ENCODE assay signal across 8 cellular contexts in genomic region chr12:53989227-53990113, GRCh38. TPM values are rescaled to one million over a fixed set of nuclear protein-coding genes. Genes with fewer than 3 reads are reported as not detected.
DNase-seq lines count a peak whose midpoint lies in the region; ATAC-seq, FAIRE-seq and TF ChIP-seq lines count a peak whose summit lies in the region.

No MANE protein-coding gene starts in this region.

- no peak overlapping the region for H3K27ac ChIP-seq in CD4-positive, alpha-beta T cell (ENCODE audit: low read depth, low read length)
- H3K27ac ChIP-seq in OCI-LY1 (ENCODE audit: low read depth, low read length, poor library complexity, severe bottlenecking) (no peak overlapping the region), H1 (ENCODE audit: low read depth, low read length) (no peak overlapping the region), psoas muscle (peak overlapping the region; percentile 95)

- WGBS in H1 (ENCODE audit: extremely low coverage in 1 of 2, insufficient coverage in 1 of 2, insufficient read length in 1 of 2, insufficient replicate concordance in 2 of 2, low coverage in 1 of 2, low lambda C conversion rate in 2 of 2, missing lambda C conversion rate in 1 of 2), 2 experiments, result 16% methylated on average over 25 of the region's 28 CpGs; no CpG with 5 or more reads in 1 of the 2 experiments
- WGBS in psoas muscle, 3 donors, result 6 to 15% (median 10%) methylated on average over 28 of the region's 28 CpGs

- H3K4me3 Mint-ChIP-seq in CD4-positive, alpha-beta T cell, result peak overlapping the region; percentile 11

- H2AK5ac ChIP-seq in H1 (ENCODE audit: low read depth, low read length), result peak overlapping the region; percentile 55; the same call in 1 of the 2 replicates

- peak; percentile 26 for ATAC-seq in CD4-positive, alpha-beta T cell (ENCODE audit: poor library complexity)
- peak; percentile 43 for ATAC-seq in GM19463 (IDR thresholded peaks at IDR 0.05; ENCODE audit: unreplicated experiment)
- no peak for ATAC-seq in psoas muscle
- ATAC-seq in GM21529 (IDR thresholded peaks at IDR 0.05; ENCODE audit: unreplicated experiment), result no peak

- H3K4me2 ChIP-seq in OCI-LY1 (ENCODE audit: low read length) (peak overlapping the region; percentile 37; the same call in 1 of the 2 replicates), H1 (ENCODE audit: insufficient read depth in 1 of 2, low read depth in 2 of 2, low read length in 2 of 2) (no peak overlapping the region)

- TF ChIP-seq EP300 in H1 (IDR thresholded peaks at IDR 0.05; ENCODE audit: borderline replicate concordance in 1 of 2, low read depth in 2 of 2, low read length in 2 of 2), result no peak

- H3K4me3 ChIP-seq in OCI-LY1 (ENCODE audit: low read depth, low read length, poor library complexity, severe bottlenecking), result no peak overlapping the region
- H3K4me3 ChIP-seq in H1 (ENCODE audit: extremely low read depth in 1 of 4, insufficient read depth in 2 of 4, low read depth in 3 of 4, low read length in 4 of 4), result no peak overlapping the region
- peak overlapping the region; percentile 79 for H3K4me3 ChIP-seq in psoas muscle

- TF ChIP-seq CTCF in CD4-positive, alpha-beta T cell (IDR thresholded peaks at IDR 0.05), result no peak
- peak; percentile 65 for TF ChIP-seq CTCF in OCI-LY1 (IDR thresholded peaks at IDR 0.05; ENCODE audit: low read length)
- peak in 2 of 3 experiments; percentile 35 to 39; a peak in 2 of 4 replicates for TF ChIP-seq CTCF in H1 (IDR thresholded peaks at IDR 0.05; ENCODE audit: control extremely low read depth in 1 of 3, insufficient read depth in 1 of 3, low read depth in 1 of 3, low read length in 3 of 3)
- TF ChIP-seq CTCF in psoas muscle (IDR thresholded peaks at IDR 0.05), result peak; percentile 44

- H3K9ac ChIP-seq in OCI-LY1 (ENCODE audit: low read length), result no peak overlapping the region
- H3K9ac ChIP-seq in H1 (replicated peaks in 1 of 4; ENCODE audit: extremely low read depth in 1 of 4, low read depth in 3 of 4, low read length in 3 of 4), result no peak overlapping the region

- no peaks in the 10 kb centered on the region for H3K36me3 Mint-ChIP-seq in CD4-positive, alpha-beta T cell (ENCODE audit: low read depth)

- H4K91ac ChIP-seq in H1 (replicated peaks; ENCODE audit: insufficient read length, low read length), result no peak overlapping the region

- no peaks in the 10 kb centered on the region for H3K9me2 ChIP-seq in OCI-LY1 (ENCODE audit: low read depth, low read length)

- H3K4me1 ChIP-seq in OCI-LY1 (ENCODE audit: insufficient read depth, low read length, severe bottlenecking), result peaks cover 7% of the 10 kb centered on the region
- peaks cover 0 to 6% (median 4%) of the 10 kb centered on the region in 4 experiments; a peak in 3 of 7 replicates for H3K4me1 ChIP-seq in H1 (replicated peaks in 1 of 4; ENCODE audit: control insufficient read depth in 3 of 4, insufficient read depth in 4 of 4, low read length in 3 of 4)
- peaks cover 41% of the 10 kb centered on the region for H3K4me1 ChIP-seq in psoas muscle

- CTCF ChIA-PET in CD4-positive, alpha-beta T cell (lab: Charles Lee), result interaction anchor here (1.2 to 1.6 kb wide), 2 partner anchors 10 to 227 kb away, joined by 4 read pairs; no protein-coding TSS in a partner anchor
- CTCF ChIA-PET in H1 (lab: Charles Lee; ENCODE audit: partially characterized antibody), result interaction anchor here (0.7 to 5.8 kb wide), 18 partner anchors 12 to 245 kb away, joined by 3 to 91 read pairs (median 6); partner anchors contain the start of genes HOXC11, HOXC12, HOXC13 and HOXC5

- no peak overlapping the region for H2BK20ac ChIP-seq in H1 (ENCODE audit: low read length)

- peaks cover 98% of the 10 kb centered on the region for H3K27me3 ChIP-seq in CD4-positive, alpha-beta T cell (ENCODE audit: control insufficient read depth, insufficient read depth, low read length)
- H3K27me3 ChIP-seq in OCI-LY1 (ENCODE audit: insufficient read depth, low read length) (peaks cover 6% of the 10 kb centered on the region; the same call in 1 of the 2 replicates), H1 (replicated peaks in 1 of 4; ENCODE audit: control insufficient read depth in 3 of 4, extremely low read depth in 1 of 4, insufficient read depth in 3 of 4, low read length in 3 of 4) (peaks cover 94 to 99% (median 97%) of the 10 kb centered on the region in 4 experiments), psoas muscle (ENCODE audit: insufficient read depth in 3 of 3, low read length in 2 of 3) (peaks cover 0 to 3% (median 0%) of the 10 kb centered on the region in 3 donors)

- H2BK15ac ChIP-seq in H1 (ENCODE audit: low read length), result no peak overlapping the region

- no peaks in the 10 kb centered on the region for H3F3A ChIP-seq in OCI-LY1 (ENCODE audit: insufficient read depth, low read length)

- H3K14ac ChIP-seq in H1 (ENCODE audit: insufficient read length), result no peak overlapping the region

- DNase-seq in CD4-positive, alpha-beta T cell, result no peak
- DNase-seq in H1 (ENCODE audit: low read depth in 1 of 2, low spot score in 2 of 2), result no peak
- no peak for DNase-seq in psoas muscle
- DNase-seq in stimulated activated CD4-positive, alpha-beta T cell treated with anti-CD3 and anti-CD28 coated beads, Interleukin-4, amount 100 ng/mL, for 24 hours, result no peak
- DNase-seq in cortex of kidney (lab: John Stamatoyannopoulos, UW), result no peak

- H3K27me3 Mint-ChIP-seq in CD4-positive, alpha-beta T cell, result peaks cover 98% of the 10 kb centered on the region

- H2AFZ ChIP-seq in OCI-LY1 (ENCODE audit: low read length), result no peak overlapping the region
- no peak overlapping the region for H2AFZ ChIP-seq in H1 (ENCODE audit: low read length)

- H3K9me3 ChIP-seq in CD4-positive, alpha-beta T cell (ENCODE audit: control insufficient read depth, low read length), result peaks cover 7% of the 10 kb centered on the region
- H3K9me3 ChIP-seq in OCI-LY1 (ENCODE audit: low read length) (no peaks in the 10 kb centered on the region), H1 (ENCODE audit: insufficient read depth in 2 of 2, low read depth in 1 of 2, low read length in 1 of 2) (peaks cover 0 to 14% of the 10 kb centered on the region in 2 experiments; a peak in 1 of 4 replicates), psoas muscle (no peaks in the 10 kb centered on the region)

- FAIRE-seq in H1 (lab: Jason Lieb, UNC), result no peak

- TF ChIP-seq POLR2A in H1 (IDR thresholded peaks at IDR 0.05; ENCODE audit: control extremely low read depth in 1 of 2, low read depth in 2 of 2, low read length in 2 of 2), result no peak

- peak overlapping the region; percentile 35; the same call in 1 of the 2 replicates for H2BK12ac ChIP-seq in H1 (ENCODE audit: low read depth, low read length)

- H3K23ac ChIP-seq in H1 (ENCODE audit: insufficient read length), result no peak overlapping the region

- no peaks in the 10 kb centered on the region for H3K9me3 Mint-ChIP-seq in CD4-positive, alpha-beta T cell

- H2BK5ac ChIP-seq in H1 (ENCODE audit: low read depth, low read length), result no peak overlapping the region

- no peak overlapping the region for H3K18ac ChIP-seq in H1 (ENCODE audit: extremely low read depth, low read length)

- H3K79me2 ChIP-seq in OCI-LY1 (ENCODE audit: insufficient read depth, low read length), result no peaks in the 10 kb centered on the region
- H3K79me2 ChIP-seq in H1 (ENCODE audit: control insufficient read depth in 1 of 2, insufficient read depth in 2 of 2, low read length in 2 of 2), result no peaks in the 10 kb centered on the region

- peaks cover 40% of the 10 kb centered on the region for H3K4me1 Mint-ChIP-seq in CD4-positive, alpha-beta T cell (ENCODE audit: low read depth)

- H4K20me1 ChIP-seq in OCI-LY1 (ENCODE audit: insufficient read depth, low read length), result no peaks in the 10 kb centered on the region
- H4K20me1 ChIP-seq in H1 (replicated peaks in 1 of 2; ENCODE audit: control insufficient read depth in 1 of 2, insufficient read depth in 2 of 2, low read length in 2 of 2), result peaks cover 17 to 42% of the 10 kb centered on the region in 2 experiments

- no peak overlapping the region for H4K5ac ChIP-seq in H1 (ENCODE audit: insufficient read length, low read depth, low read length)

- H3K36me3 ChIP-seq in OCI-LY1 (ENCODE audit: insufficient read depth, low read length), result no peaks in the 10 kb centered on the region
- H3K36me3 ChIP-seq in H1 (ENCODE audit: control insufficient read depth in 2 of 4, insufficient read depth in 4 of 4, low read length in 3 of 4), result peaks cover 0 to 13% (median 0%) of the 10 kb centered on the region in 4 experiments; a peak in 1 of 8 replicates
- H3K36me3 ChIP-seq in psoas muscle (ENCODE audit: insufficient read depth in 1 of 2, low read depth in 1 of 2), result no peaks in the 10 kb centered on the region

- no peak overlapping the region for H3K56ac ChIP-seq in H1 (replicated peaks; ENCODE audit: insufficient read length, low read depth, low read length)

- H3K27ac Mint-ChIP-seq in CD4-positive, alpha-beta T cell, result no peak overlapping the region

- H2BK120ac ChIP-seq in H1 (replicated peaks; ENCODE audit: low read depth, low read length), result no peak overlapping the region

- intact Hi-C loops in CD4-positive, alpha-beta T cell (cut with DNase I, micrococcal nuclease), result loop anchor here (2.0 to 5.0 kb wide), 3 partner anchors 37 to 199 kb away; partner anchors contain the start of gene HOXC12 (in 1 of the 2)
- intact Hi-C loops in psoas muscle (cut with DNase I), result loop anchor here (5.0 to 10.0 kb wide), 2 partner anchors 368 to 385 kb away; no protein-coding TSS in a partner anchor

- POLR2A ChIA-PET in CD4-positive, alpha-beta T cell (lab: Charles Lee), result no interaction called here
- POLR2A ChIA-PET in H1 (lab: Charles Lee; ENCODE audit: partially characterized antibody), result interaction anchor here (1.2 to 1.4 kb wide), 2 partner anchors 10 to 16 kb away, joined by 3 to 4 read pairs; partner anchors contain the start of gene HOXC11

- TF ChIP-seq RAD21 in H1 (IDR thresholded peaks at IDR 0.05 in 1 of 2, conservative IDR thresholded peaks at IDR 0.05 in 1 of 2; ENCODE audit: low read depth in 2 of 2, low read length in 2 of 2), result peak; percentile 30 to 42; a peak in 3 of 4 replicates

- no peaks in the 10 kb centered on the region for H3K79me1 ChIP-seq in H1 (ENCODE audit: low read depth, low read length)

- H3K4ac ChIP-seq in H1 (replicated peaks; ENCODE audit: insufficient read length, low read depth, low read length), result no peak overlapping the region

- no peaks in the 10 kb centered on the region for H3K23me2 ChIP-seq in H1 (ENCODE audit: low read depth, low read length)

- no peak overlapping the region for H4K8ac ChIP-seq in H1 (ENCODE audit: extremely low read depth, insufficient read depth, low read length)

RNA-seq across cellular contexts. Expression of gene HOXC10, which starts 4.5 kb away (rescaled TPM):
- not detected for total RNA-seq in CD4-positive, alpha-beta T cell
- total RNA-seq in H1 (2021; fragmentation: NEBNext Ultra II Directional; extraction: Animal tissue kit (Norgen Biotek cat#: 25700)), result not detected in 2 replicates
- not detected in 2 replicates for polyA plus RNA-seq in H1 (2011; rRNA removed)
- not detected for polyA plus RNA-seq in H1 (2011; cell fraction: cytosol; rRNA removed)
- not detected for polyA plus RNA-seq in H1 (2011; cell fraction: nucleus; rRNA removed)
- not detected in 4 replicates for polyA plus RNA-seq in H1 (2012, experiment 1 of 2)
- polyA plus RNA-seq in H1 (2012, experiment 2 of 2), result 0.20 TPM
- polyA plus RNA-seq in H1 (2013, experiment 1 of 2), result not detected
- not detected for polyA plus RNA-seq in H1 (2013, experiment 2 of 2)
- polyA minus RNA-seq in H1 (2011; rRNA and poly(A)+ RNA removed), result not detected in 2 replicates
- polyA minus RNA-seq in H1 (2011; cell fraction: cytosol; rRNA and poly(A)+ RNA removed), result not detected
- polyA minus RNA-seq in H1 (2011; cell fraction: nucleus; rRNA and poly(A)+ RNA removed), result not detected
- 10 to 100 TPM in 2 of 4 donors, 1 to 10 TPM in 2; 3.0 to 79.4 (median 34.3) TPM for total RNA-seq in psoas muscle
- polyA plus RNA-seq in psoas muscle, result 100 to 1,000 TPM in 1 of 3 donors, 10 to 100 TPM in 2; 43.4 to 129 (median 74.1) TPM

RNA-seq across cellular contexts. Expression of gene HOXC9, which starts 10.5 kb away (rescaled TPM):
- total RNA-seq in CD4-positive, alpha-beta T cell, result not detected
- total RNA-seq in H1 (2021; fragmentation: NEBNext Ultra II Directional; extraction: Animal tissue kit (Norgen Biotek cat#: 25700)), result not detected in 2 replicates
- not detected in 2 replicates for polyA plus RNA-seq in H1 (2011; rRNA removed)
- polyA plus RNA-seq in H1 (2011; cell fraction: cytosol; rRNA removed), result not detected
- polyA plus RNA-seq in H1 (2011; cell fraction: nucleus; rRNA removed), result not detected
- not detected in 4 replicates for polyA plus RNA-seq in H1 (2012, experiment 1 of 2)
- not detected for polyA plus RNA-seq in H1 (2012, experiment 2 of 2)
- polyA plus RNA-seq in H1 (2013, experiment 1 of 2), result not detected
- not detected for polyA plus RNA-seq in H1 (2013, experiment 2 of 2)
- polyA minus RNA-seq in H1 (2011; rRNA and poly(A)+ RNA removed), result not detected in 2 replicates
- not detected for polyA minus RNA-seq in H1 (2011; cell fraction: cytosol; rRNA and poly(A)+ RNA removed)
- polyA minus RNA-seq in H1 (2011; cell fraction: nucleus; rRNA and poly(A)+ RNA removed), result not detected
- total RNA-seq in psoas muscle, result 10 to 100 TPM in 2 of 4 donors, 1 to 10 TPM in 2; 6.4 to 14.6 (median 9.2) TPM
- polyA plus RNA-seq in psoas muscle, result 10 to 100 TPM in 2 of 3 donors, 1 to 10 TPM in 1; 8.8 to 31.1 (median 16.4) TPM

RNA-seq across cellular contexts. Expression of gene HOTAIR, which starts 14.7 kb away (rescaled TPM):
- total RNA-seq in CD4-positive, alpha-beta T cell, result not detected
- not detected in 2 replicates for total RNA-seq in H1 (2021; fragmentation: NEBNext Ultra II Directional; extraction: Animal tissue kit (Norgen Biotek cat#: 25700))
- polyA plus RNA-seq in H1 (2011; rRNA removed) (not detected in 2 replicates), psoas muscle (under 1 TPM in 2 of 3 donors, not detected in 1; 0.23 to 0.25 TPM)
- not detected for polyA plus RNA-seq in H1 (2011; cell fraction: cytosol; rRNA removed)
- polyA plus RNA-seq in H1 (2011; cell fraction: nucleus; rRNA removed), result not detected
- polyA plus RNA-seq in H1 (2012, experiment 1 of 2), result not detected in 4 replicates
- polyA plus RNA-seq in H1 (2012, experiment 2 of 2), result not detected
- not detected for polyA plus RNA-seq in H1 (2013, experiment 1 of 2)
- not detected for polyA plus RNA-seq in H1 (2013, experiment 2 of 2)
- not detected in 2 replicates for polyA minus RNA-seq in H1 (2011; rRNA and poly(A)+ RNA removed)
- polyA minus RNA-seq in H1 (2011; cell fraction: cytosol; rRNA and poly(A)+ RNA removed), result not detected
- not detected for polyA minus RNA-seq in H1 (2011; cell fraction: nucleus; rRNA and poly(A)+ RNA removed)
- total RNA-seq in psoas muscle, result under 1 TPM in 1 of 4 donors, not detected in 3; 0.53 TPM

RNA-seq across cellular contexts. Expression of gene HOXC11, which starts 16.5 kb away (rescaled TPM):
- not detected for total RNA-seq in CD4-positive, alpha-beta T cell
- total RNA-seq in H1 (2021; fragmentation: NEBNext Ultra II Directional; extraction: Animal tissue kit (Norgen Biotek cat#: 25700)), result not detected in 2 replicates
- polyA plus RNA-seq in H1 (2011; rRNA removed) (not detected in 2 replicates), psoas muscle (1 to 10 TPM in 1 of 3 donors, under 1 TPM in 2; 0.66 to 2.2 (median 0.95) TPM)
- polyA plus RNA-seq in H1 (2011; cell fraction: cytosol; rRNA removed), result not detected
- not detected for polyA plus RNA-seq in H1 (2011; cell fraction: nucleus; rRNA removed)
- polyA plus RNA-seq in H1 (2012, experiment 1 of 2), result not detected in 4 replicates
- polyA plus RNA-seq in H1 (2012, experiment 2 of 2), result not detected
- not detected for polyA plus RNA-seq in H1 (2013, experiment 1 of 2)
- polyA plus RNA-seq in H1 (2013, experiment 2 of 2), result not detected
- polyA minus RNA-seq in H1 (2011; rRNA and poly(A)+ RNA removed), result not detected in 2 replicates
- 0.88 TPM for polyA minus RNA-seq in H1 (2011; cell fraction: cytosol; rRNA and poly(A)+ RNA removed)
- polyA minus RNA-seq in H1 (2011; cell fraction: nucleus; rRNA and poly(A)+ RNA removed), result 0.40 TPM
- total RNA-seq in psoas muscle, result under 1 TPM in 2 of 4 donors, not detected in 2; 0.34 to 0.82 TPM

RNA-seq across cellular contexts. Expression of gene HOXC8, which starts 19.3 kb away (rescaled TPM):
- total RNA-seq in CD4-positive, alpha-beta T cell, result not detected
- not detected in 2 replicates for total RNA-seq in H1 (2021; fragmentation: NEBNext Ultra II Directional; extraction: Animal tissue kit (Norgen Biotek cat#: 25700))
- polyA plus RNA-seq in H1 (2011; rRNA removed), result not detected in 2 replicates
- polyA plus RNA-seq in H1 (2011; cell fraction: cytosol; rRNA removed), result not detected
- not detected for polyA plus RNA-seq in H1 (2011; cell fraction: nucleus; rRNA removed)
- 0.09 TPM in 1 of 4 replicates, not detected in the others for polyA plus RNA-seq in H1 (2012, experiment 1 of 2)
- not detected for polyA plus RNA-seq in H1 (2012, experiment 2 of 2)
- polyA plus RNA-seq in H1 (2013, experiment 1 of 2), result not detected
- not detected for polyA plus RNA-seq in H1 (2013, experiment 2 of 2)
- polyA minus RNA-seq in H1 (2011; rRNA and poly(A)+ RNA removed), result not detected in 2 replicates
- polyA minus RNA-seq in H1 (2011; cell fraction: cytosol; rRNA and poly(A)+ RNA removed), result not detected
- polyA minus RNA-seq in H1 (2011; cell fraction: nucleus; rRNA and poly(A)+ RNA removed), result not detected
- 10 to 100 TPM in 1 of 4 donors, 1 to 10 TPM in 3; 6.7 to 10.2 (median 9.0) TPM for total RNA-seq in psoas muscle
- 1 to 10 TPM; 1.6 to 8.8 (median 3.3) TPM for polyA plus RNA-seq in psoas muscle

Comparison
In these comparisons a context has a peak if more than half of its experiments do, and no peak if none do; other contexts are left out.
1. ATAC-seq: peak in CD4-positive, alpha-beta T cell (single experiment) and GM19463 (single experiment); none in psoas muscle (0 of 4) and GM21529 (single experiment).